Comparison of ENCODE assay signal across 8 cellular contexts in genomic region chr5:132414634-132415377, GRCh38. TPM values are rescaled to one million over a fixed set of nuclear protein-coding genes. Genes with fewer than 3 reads are reported as not detected.
A peak's percentile ranks its signal among the peaks of the same experiment; 100 is the strongest.
DNase-seq lines count a peak whose midpoint lies in the region; ATAC-seq, FAIRE-seq and TF ChIP-seq lines count a peak whose summit lies in the region.

No MANE protein-coding gene starts in this region.

- H3K4me2 ChIP-seq in A549 (peak overlapping the region; percentile 72), HepG2 (ENCODE audit: low read depth, low read length) (peak overlapping the region; percentile 29; the same call in 1 of the 2 replicates)

- H3K9me3 ChIP-seq in A549 (no peaks in the 10 kb centered on the region), HepG2 (ENCODE audit: low read length) (no peaks in the 10 kb centered on the region)

- intact Hi-C loops in HepG2 (cut with micrococcal nuclease; ENCODE audit: unreplicated experiment) = no loop called here

- peaks cover 13% of the 10 kb centered on the region for H3K36me3 Mint-ChIP-seq in activated naive CD8-positive, alpha-beta T cell

- TF ChIP-seq RAD21 in A549 (conservative IDR thresholded peaks at IDR 0.05 in 1 of 2, IDR thresholded peaks at IDR 0.05 in 1 of 2) (no peak), HepG2 (CRISPR knock-in tag; IDR thresholded peaks at IDR 0.05) (no peak)

- peaks cover 79% of the 10 kb centered on the region for H3K4me1 Mint-ChIP-seq in activated naive CD8-positive, alpha-beta T cell (ENCODE audit: low read depth)

- CTCF ChIA-PET in A549 (lab: Yijun Ruan, JAX) = interaction anchor here (0.5 to 5.1 kb wide), 10 partner anchors 16 to 405 kb away, joined by 3 to 31 read pairs (median 4); partner anchors contain the start of gene IRF1
- CTCF ChIA-PET in HepG2 (lab: Yijun Ruan, JAX; ENCODE audit: low intra/inter-chr PET ratio, low total read pairs) = no interaction called here

- FAIRE-seq in A549 (lab: Jason Lieb, UNC) = peak; percentile 73
- peak; percentile 74 for FAIRE-seq in HepG2 (lab: Jason Lieb, UNC)

- no peaks in the 10 kb centered on the region for H3K9me3 Mint-ChIP-seq in activated naive CD8-positive, alpha-beta T cell (ENCODE audit: low read depth)

- no peaks in the 10 kb centered on the region for H4K20me1 ChIP-seq in HepG2 (ENCODE audit: insufficient read depth, low read length)

- DNase-seq in A549 (ENCODE audit: low read depth in 1 of 2, low spot score in 1 of 2) (peak; percentile 60 to 67), HepG2 (ENCODE audit: low spot score) (peak; percentile 53), anterior cingulate cortex (lab: John Stamatoyannopoulos, UW) (no peak)
- no peak for DNase-seq in stimulated activated CD4-positive, alpha-beta T cell treated with anti-CD3 and anti-CD28 coated beads, Interleukin-15, amount 100 ng/mL, for 24 hours

- H3K4me1 ChIP-seq in A549 (peaks cover 38% of the 10 kb centered on the region), HepG2 (ENCODE audit: insufficient read depth, low read length) (peaks cover 53% of the 10 kb centered on the region)

- no peak overlapping the region for H3K9ac ChIP-seq in HepG2 (ENCODE audit: insufficient read depth, low read depth, low read length)

- no peaks in the 10 kb centered on the region for H3K27me3 Mint-ChIP-seq in activated naive CD8-positive, alpha-beta T cell

- peak overlapping the region; percentile 89 for H3K27ac Mint-ChIP-seq in activated naive CD8-positive, alpha-beta T cell

- H3K27me3 ChIP-seq in HepG2 (ENCODE audit: control insufficient read depth in 1 of 2, insufficient read depth in 2 of 2, low read length in 2 of 2) = no peaks in the 10 kb centered on the region

- WGBS in A549 (ENCODE audit: missing lambda C conversion rate) = 3% methylated on average over 5 of the region's 5 CpGs
- WGBS in HepG2 (ENCODE audit: low lambda C conversion rate) = 35% methylated on average over 5 of the region's 5 CpGs

- no TSS peak for BruUV-seq in HepG2 (replicated peaks; lab: Mats Ljungman, UMichigan)

- no peak for TF ChIP-seq CTCF in A549 (IDR thresholded peaks at IDR 0.05)
- no peak for TF ChIP-seq CTCF in HepG2 (CRISPR knock-in tag; IDR thresholded peaks at IDR 0.05)

- no peak overlapping the region for H2AFZ ChIP-seq in HepG2 (ENCODE audit: low read length)

- H3K36me3 ChIP-seq in HepG2 (replicated peaks in 1 of 2; ENCODE audit: control insufficient read depth in 1 of 2, insufficient read depth in 2 of 2, low read length in 2 of 2) = no peaks in the 10 kb centered on the region

- H3K4me3 ChIP-seq in A549 = no peak overlapping the region
- H3K4me3 ChIP-seq in HepG2 (replicated peaks in 1 of 3; ENCODE audit: insufficient read depth in 1 of 3, low read depth in 2 of 3, low read length in 3 of 3) = no peak overlapping the region; a peak in 1 of 6 replicates

- no peaks in the 10 kb centered on the region for H3K79me2 ChIP-seq in HepG2 (ENCODE audit: insufficient read depth, low read length)

- TF ChIP-seq EP300 in A549 (IDR thresholded peaks at IDR 0.05) = no peak
- 0 out of 4 replicates have a peak, but pooled peaks of 1 of the 2 experiments have one; percentile 17 for TF ChIP-seq EP300 in HepG2 (IDR thresholded peaks at IDR 0.05; ENCODE audit: low read depth in 2 of 2, low read length in 2 of 2)
- TF ChIP-seq EP300 in HepG2 (CRISPR knock-in tag; IDR thresholded peaks at IDR 0.05; ENCODE audit: borderline replicate concordance) = no peak

- POLR2A ChIA-PET in A549 (lab: Yijun Ruan, JAX) = interaction anchor here (0.8 to 2.1 kb wide), 3 partner anchors 76 to 83 kb away, joined by 3 to 20 read pairs (median 8); partner anchors contain the start of gene IRF1
- POLR2A ChIA-PET in HepG2 (lab: Yijun Ruan, JAX) = interaction anchor here (1.0 to 2.1 kb wide), 4 partner anchors 43 to 86 kb away, joined by 3 to 9 read pairs (median 4); partner anchors contain the start of gene IRF1

- H3K27ac ChIP-seq in A549 = peak overlapping the region; percentile 61 to 78
- H3K27ac ChIP-seq in HepG2 (ENCODE audit: extremely low read length, insufficient read depth, low read length) = peak overlapping the region; percentile 63

- ATAC-seq in A549 (peak; percentile 17 to 23; a peak in 3 of 6 replicates), HG02798 (IDR thresholded peaks at IDR 0.05; ENCODE audit: poor library complexity, unreplicated experiment) (peak; percentile 18), HepG2 (no peak), GM19328 (IDR thresholded peaks at IDR 0.05; ENCODE audit: unreplicated experiment) (no peak), SK-N-SH treated with all-trans-retinoic acid at 6 μM for 48 hours (no peak)

- H3K4me3 Mint-ChIP-seq in activated naive CD8-positive, alpha-beta T cell = peak overlapping the region; percentile 39

- in situ Hi-C loops in HepG2 (cut with HindIII; ENCODE audit: extremely low pct_ligation_motif_present, low pct_unique_long_range_greater_than_20kb) = no loop called here

- TF ChIP-seq POLR2A in A549 (IDR thresholded peaks at IDR 0.05; ENCODE audit: low read length) = no peak
- no peak for TF ChIP-seq POLR2A in HepG2 (IDR thresholded peaks at IDR 0.05; ENCODE audit: insufficient read depth in 1 of 2, low read depth in 2 of 2, low read length in 2 of 2)

TF ChIP-seq in A549, 52 proteins besides CTCF, POLR2A, EP300 and RAD21 (continues in another document):
- no peak for TF ChIP-seq FOSB (CRISPR knock-in tag; IDR thresholded peaks at IDR 0.05)
- TF ChIP-seq, protein P1, sequence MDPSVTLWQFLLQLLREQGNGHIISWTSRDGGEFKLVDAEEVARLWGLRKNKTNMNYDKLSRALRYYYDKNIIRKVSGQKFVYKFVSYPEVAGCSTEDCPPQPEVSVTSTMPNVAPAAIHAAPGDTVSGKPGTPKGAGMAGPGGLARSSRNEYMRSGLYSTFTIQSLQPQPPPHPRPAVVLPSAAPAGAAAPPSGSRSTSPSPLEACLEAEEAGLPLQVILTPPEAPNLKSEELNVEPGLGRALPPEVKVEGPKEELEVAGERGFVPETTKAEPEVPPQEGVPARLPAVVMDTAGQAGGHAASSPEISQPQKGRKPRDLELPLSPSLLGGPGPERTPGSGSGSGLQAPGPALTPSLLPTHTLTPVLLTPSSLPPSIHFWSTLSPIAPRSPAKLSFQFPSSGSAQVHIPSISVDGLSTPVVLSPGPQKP (IDR thresholded peaks at IDR 0.05; ENCODE audit: low read depth, low read length) = no peak
- TF ChIP-seq EHMT2 (IDR thresholded peaks at IDR 0.05; ENCODE audit: low read depth) = no peak

TF ChIP-seq in HepG2, 621 proteins besides CTCF, POLR2A, EP300 and RAD21 (continues in another document):
- TF ChIP-seq NR1H2 (CRISPR knock-in tag; IDR thresholded peaks at IDR 0.05; ENCODE audit: borderline replicate concordance, low read depth) (no peak), ATF7-NPFF (CRISPR knock-in tag; IDR thresholded peaks at IDR 0.05; ENCODE audit: low read depth) (no peak)

TF ChIP-seq in SK-N-SH treated with all-trans-retinoic acid at 6 μM for 48 hours, 23 proteins besides CTCF, POLR2A, EP300 and RAD21 (continues in another document):
- TF ChIP-seq, protein P2, sequence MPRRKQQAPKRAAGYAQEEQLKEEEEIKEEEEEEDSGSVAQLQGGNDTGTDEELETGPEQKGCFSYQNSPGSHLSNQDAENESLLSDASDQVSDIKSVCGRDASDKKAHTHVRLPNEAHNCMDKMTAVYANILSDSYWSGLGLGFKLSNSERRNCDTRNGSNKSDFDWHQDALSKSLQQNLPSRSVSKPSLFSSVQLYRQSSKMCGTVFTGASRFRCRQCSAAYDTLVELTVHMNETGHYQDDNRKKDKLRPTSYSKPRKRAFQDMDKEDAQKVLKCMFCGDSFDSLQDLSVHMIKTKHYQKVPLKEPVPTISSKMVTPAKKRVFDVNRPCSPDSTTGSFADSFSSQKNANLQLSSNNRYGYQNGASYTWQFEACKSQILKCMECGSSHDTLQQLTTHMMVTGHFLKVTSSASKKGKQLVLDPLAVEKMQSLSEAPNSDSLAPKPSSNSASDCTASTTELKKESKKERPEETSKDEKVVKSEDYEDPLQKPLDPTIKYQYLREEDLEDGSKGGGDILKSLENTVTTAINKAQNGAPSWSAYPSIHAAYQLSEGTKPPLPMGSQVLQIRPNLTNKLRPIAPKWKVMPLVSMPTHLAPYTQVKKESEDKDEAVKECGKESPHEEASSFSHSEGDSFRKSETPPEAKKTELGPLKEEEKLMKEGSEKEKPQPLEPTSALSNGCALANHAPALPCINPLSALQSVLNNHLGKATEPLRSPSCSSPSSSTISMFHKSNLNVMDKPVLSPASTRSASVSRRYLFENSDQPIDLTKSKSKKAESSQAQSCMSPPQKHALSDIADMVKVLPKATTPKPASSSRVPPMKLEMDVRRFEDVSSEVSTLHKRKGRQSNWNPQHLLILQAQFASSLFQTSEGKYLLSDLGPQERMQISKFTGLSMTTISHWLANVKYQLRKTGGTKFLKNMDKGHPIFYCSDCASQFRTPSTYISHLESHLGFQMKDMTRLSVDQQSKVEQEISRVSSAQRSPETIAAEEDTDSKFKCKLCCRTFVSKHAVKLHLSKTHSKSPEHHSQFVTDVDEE (CRISPR knock-in tag; IDR thresholded peaks at IDR 0.05) = no peak

RNA-seq across cellular contexts. Expression of gene SLC22A5, which starts 45.3 kb away (rescaled TPM):
- 35.3 and 44.8 TPM in 2 replicates for polyA plus RNA-seq in A549 (2011; rRNA removed)
- 28.3 and 41.2 TPM in 2 replicates for polyA plus RNA-seq in A549 (2012; cell fraction: cytosol; rRNA removed)
- polyA plus RNA-seq in A549 (2012; cell fraction: nucleus; rRNA removed) = 102 and 117 TPM in 2 replicates
- 27.4 to 33.2 TPM (median 28.4 TPM) in 3 replicates for polyA plus RNA-seq in A549 (2017; fragmentation: RNase III; extraction: RNeasy Plus Mini Kit Qiagen cat#74134 plus additional on column Dnase treatment)
- polyA minus RNA-seq in A549 (2011; rRNA and poly(A)+ RNA removed) = 69.1 and 93.8 TPM in 2 replicates
- 4.0 and 7.1 TPM in 2 replicates for total RNA-seq in HepG2 (2016; rRNA removed; fragmentation: Illumina TruSeq; extraction: Trizol)
- total RNA-seq in HepG2 (2016; cell fraction: cytosol; rRNA removed; fragmentation: Illumina TruSeq; extraction: Trizol; ENCODE audit: low read depth) = 1.7 and 1.8 TPM in 2 replicates
- total RNA-seq in HepG2 (2016; cell fraction: insoluble cytoplasmic fraction; rRNA removed; fragmentation: Illumina TruSeq; extraction: Trizol) = 2.8 and 7.3 TPM in 2 replicates
- total RNA-seq in HepG2 (2016; cell fraction: membrane; rRNA removed; fragmentation: Illumina TruSeq; extraction: Trizol) = 4.9 and 5.0 TPM in 2 replicates
- 9.2 and 10.1 TPM in 2 replicates for total RNA-seq in HepG2 (2016; cell fraction: nucleus; rRNA removed; fragmentation: Illumina TruSeq; extraction: Trizol)
- polyA plus RNA-seq in HepG2 (2011; rRNA removed) = 15.1 and 17.1 TPM in 2 replicates
- polyA plus RNA-seq in HepG2 (2011; cell fraction: cytosol; rRNA removed) = 9.8 and 10.8 TPM in 2 replicates
- polyA plus RNA-seq in HepG2 (2011; cell fraction: nucleus; rRNA removed) = 31.0 and 32.0 TPM in 2 replicates
- polyA plus RNA-seq in HepG2 (2012) = 4.3 and 4.5 TPM in 2 replicates
- polyA plus RNA-seq in HepG2 (2016; cell fraction: cytosol; fragmentation: Illumina TruSeq; extraction: Trizol; ENCODE audit: low read depth) = 1.2 and 1.3 TPM in 2 replicates
- polyA plus RNA-seq in HepG2 (2016; cell fraction: insoluble cytoplasmic fraction; fragmentation: Illumina TruSeq; extraction: Trizol; ENCODE audit: low read depth) = 3.2 and 3.9 TPM in 2 replicates
- 2.6 TPM in 2 replicates for polyA plus RNA-seq in HepG2 (2016; cell fraction: membrane; fragmentation: Illumina TruSeq; extraction: Trizol; ENCODE audit: low read depth)
- 16.4 and 21.5 TPM in 2 replicates for polyA plus RNA-seq in HepG2 (2016; cell fraction: nucleus; fragmentation: Illumina TruSeq; extraction: Trizol; ENCODE audit: insufficient read depth, low read depth)
- 40.2 and 159 TPM in 2 replicates for polyA minus RNA-seq in HepG2 (2011; rRNA and poly(A)+ RNA removed; ENCODE audit: low replicate concordance)
- 4.4 and 5.1 TPM in 2 replicates for polyA minus RNA-seq in HepG2 (2011; cell fraction: cytosol; rRNA and poly(A)+ RNA removed)
- 10.6 and 10.7 TPM in 2 replicates for polyA minus RNA-seq in HepG2 (2011; cell fraction: nucleus; rRNA and poly(A)+ RNA removed)

Comparison
In these comparisons a context has a peak if more than half of its experiments do, and no peak if none do; other contexts are left out.
1. ATAC-seq: peak in A549 (2 of 2) and HG02798 (single experiment); none in HepG2 (single experiment), GM19328 (single experiment) and SK-N-SH treated with all-trans-retinoic acid at 6 μM for 48 hours (single experiment).
2. DNase-seq: peak in A549 (2 of 2) and HepG2 (single experiment); none in stimulated activated CD4-positive, alpha-beta T cell treated with anti-CD3 and anti-CD28 coated beads, Interleukin-15, amount 100 ng/mL, for 24 hours (single experiment) and anterior cingulate cortex (0 of 58).